ENCODE assay signal across 9 cellular contexts in genomic region chr9:120841930-120842684, GRCh38. TPM values are rescaled to one million over a fixed set of nuclear protein-coding genes. Genes with fewer than 3 reads are reported as not detected.
DNase-seq lines count a peak whose midpoint lies in the region; ATAC-seq, FAIRE-seq and TF ChIP-seq lines count a peak whose summit lies in the region.
"Had no signal": no experiment of that assay in that cellular context is flagged by ENCODE, and none has a peak within 500 bp of the region (broad histone marks: within the 10 kb centered on the region; RNA-seq: fewer than 3 reads in every experiment).

No MANE protein-coding gene starts in this region.

- H3K4me3 Mint-ChIP-seq in stimulated activated naive CD8-positive, alpha-beta T cell treated with anti-CD3 and anti-CD28 coated beads, Interleukin-15, Interleukin-2, amounts not matched to agents 100 ng/mL and 50 ng/mL, for 24 hours = peak overlapping the region; percentile 97

- peaks cover 8% of the 10 kb centered on the region; the same call in 1 of the 2 replicates for H4K20me1 ChIP-seq in Karpas-422 (ENCODE audit: insufficient read depth, low read depth, low read length)

- no peaks in the 10 kb centered on the region for H3K27me3 Mint-ChIP-seq in stimulated activated naive CD8-positive, alpha-beta T cell treated with anti-CD3 and anti-CD28 coated beads, Interleukin-15, Interleukin-2, amounts not matched to agents 100 ng/mL and 50 ng/mL, for 24 hours

- H2AFZ ChIP-seq in Karpas-422 (ENCODE audit: low read length) = no peak overlapping the region

- no peaks in the 10 kb centered on the region for H3K9me2 ChIP-seq in Karpas-422 (replicated peaks; ENCODE audit: insufficient read depth, low read length)

- in situ Hi-C loops in transverse colon (cut with MboI; ENCODE audit: low pct_ligation_motif_present in 1 of 4, low pct_unique_long_range_greater_than_20kb in 1 of 4, low sequenced_read_pairs in 3 of 4) = no loop called here

- no peak for ATAC-seq in stimulated activated naive CD8-positive, alpha-beta T cell treated with anti-CD3 and anti-CD28 coated beads, Interleukin-15, Interleukin-2, amounts not matched to agents 100 U/mL and 50 U/mL, for 24 hours

- H3K27me3 ChIP-seq in Karpas-422 (ENCODE audit: low read length) (no peaks in the 10 kb centered on the region), bronchial epithelial cell (ENCODE audit: control insufficient read depth, insufficient read depth, low read length) (no peaks in the 10 kb centered on the region), liver (ENCODE audit: control insufficient read depth in 4 of 4, insufficient read depth in 4 of 4, low read length in 3 of 4) (no peaks in the 10 kb centered on the region), transverse colon (no peaks in the 10 kb centered on the region)

- H3K9me3 Mint-ChIP-seq in stimulated activated naive CD8-positive, alpha-beta T cell treated with anti-CD3 and anti-CD28 coated beads, Interleukin-15, Interleukin-2, amounts not matched to agents 100 ng/mL and 50 ng/mL, for 24 hours = no peaks in the 10 kb centered on the region

- peaks cover 63% of the 10 kb centered on the region for H3K4me1 ChIP-seq in Karpas-422 (ENCODE audit: low read length)
- peaks cover 2 to 22% (median 15%) of the 10 kb centered on the region in 4 donors for H3K4me1 ChIP-seq in liver (ENCODE audit: control insufficient read depth in 4 of 4, insufficient read depth in 4 of 4, low read length in 3 of 4)
- peaks cover 7 to 33% (median 16%) of the 10 kb centered on the region in 4 donors for H3K4me1 ChIP-seq in transverse colon

- no peak for TF ChIP-seq RAD21 in liver (IDR thresholded peaks at IDR 0.05)

- H3K79me2 ChIP-seq in Karpas-422 (ENCODE audit: low read length) = peaks cover 77% of the 10 kb centered on the region

- WGBS in liver = 37% methylated on average over 18 of the region's 18 CpGs
- 37 to 49% methylated on average over 6 to 18 of the region's 18 CpGs for WGBS in transverse colon (ENCODE audit: low coverage in 1 of 2), 2 donors

- DNase-seq in stimulated activated naive CD8-positive, alpha-beta T cell treated with anti-CD3 and anti-CD28 coated beads, Interleukin-15, Interleukin-2, amounts not matched to agents 100 U/mL and 50 U/mL, for 24 hours = no peak
- DNase-seq in Karpas-422 (peak; percentile 62), bronchial epithelial cell (ENCODE audit: low read depth) (peak; percentile 22), transverse colon (peak; percentile 16), GM19240 (ENCODE audit: insufficient read length, low spot score) (no peak), OCI-M2 (lab: John Stamatoyannopoulos, UW; ENCODE audit: unreplicated experiment) (no peak)

- no peaks in the 10 kb centered on the region for H3K9me3 ChIP-seq in Karpas-422 (ENCODE audit: low read length)
- no peaks in the 10 kb centered on the region for H3K9me3 ChIP-seq in liver (ENCODE audit: control insufficient read depth in 4 of 4, low read length in 3 of 4)
- H3K9me3 ChIP-seq in transverse colon = no peaks in the 10 kb centered on the region

- H3K36me3 Mint-ChIP-seq in stimulated activated naive CD8-positive, alpha-beta T cell treated with anti-CD3 and anti-CD28 coated beads, Interleukin-15, Interleukin-2, amounts not matched to agents 100 ng/mL and 50 ng/mL, for 24 hours (ENCODE audit: low read depth) = peaks cover 49% of the 10 kb centered on the region

- intact Hi-C loops in transverse colon (cut with DNase I; ENCODE audit: low total_unique reads) = no loop called here

- peak overlapping the region; percentile 95 for H3K27ac Mint-ChIP-seq in stimulated activated naive CD8-positive, alpha-beta T cell treated with anti-CD3 and anti-CD28 coated beads, Interleukin-15, Interleukin-2, amounts not matched to agents 100 ng/mL and 50 ng/mL, for 24 hours

- peak overlapping the region; percentile 84 for H3K4me3 ChIP-seq in Karpas-422 (ENCODE audit: low read length)
- peak overlapping the region; percentile 69 for H3K4me3 ChIP-seq in bronchial epithelial cell (ENCODE audit: low read depth, low read length)
- H3K4me3 ChIP-seq in liver (ENCODE audit: low read depth in 1 of 3, low read length in 3 of 3) = peak overlapping the region; percentile 65 to 89 (median 67)
- H3K4me3 ChIP-seq in transverse colon = peak overlapping the region; percentile 72 to 92 (median 73)

- no peak for FAIRE-seq in bronchial epithelial cell (lab: Jason Lieb, UNC)
- FAIRE-seq: islet of Langerhans had no signal

- TF ChIP-seq CTCF in bronchial epithelial cell (IDR thresholded peaks at IDR 0.05; ENCODE audit: insufficient read depth, low read length, severe bottlenecking) = no peak
- TF ChIP-seq CTCF in liver (IDR thresholded peaks at IDR 0.05; ENCODE audit: low read depth, low read length, missing input control) = no peak
- TF ChIP-seq CTCF in transverse colon (IDR thresholded peaks at IDR 0.05) = no peak

- H3K27ac ChIP-seq in Karpas-422 (ENCODE audit: low read length) (peak overlapping the region; percentile 72), liver (ENCODE audit: low read depth in 1 of 2, low read length in 2 of 2) (peak overlapping the region; percentile 95 to 96), transverse colon (peak overlapping the region; percentile 94 to 97 (median 96))

- H3K4me1 Mint-ChIP-seq in stimulated activated naive CD8-positive, alpha-beta T cell treated with anti-CD3 and anti-CD28 coated beads, Interleukin-15, Interleukin-2, amounts not matched to agents 100 ng/mL and 50 ng/mL, for 24 hours (ENCODE audit: low read depth) = peaks cover 87% of the 10 kb centered on the region

- H3K36me3 ChIP-seq in Karpas-422 (ENCODE audit: insufficient read depth, low read length) (peaks cover 21% of the 10 kb centered on the region), bronchial epithelial cell (ENCODE audit: control insufficient read depth, insufficient read depth, low read length) (no peaks in the 10 kb centered on the region), liver (ENCODE audit: control insufficient read depth in 4 of 4, insufficient read depth in 3 of 4, low read depth in 1 of 4, low read length in 3 of 4) (peaks cover 0 to 5% (median 2%) of the 10 kb centered on the region in 4 donors), transverse colon (no peaks in the 10 kb centered on the region)

- H3K9ac ChIP-seq in Karpas-422 (ENCODE audit: low read length) (peak overlapping the region; percentile 92), liver (ENCODE audit: low read depth in 1 of 2, low read length in 2 of 2) (peak overlapping the region; percentile 66 to 82)

- H3K4me2 ChIP-seq in Karpas-422 (ENCODE audit: low read depth, low read length, poor library complexity, severe bottlenecking) = peak overlapping the region; percentile 76

- no peak for TF ChIP-seq EP300 in transverse colon (IDR thresholded peaks at IDR 0.05; ENCODE audit: low read depth)

- TF ChIP-seq POLR2A in transverse colon (IDR thresholded peaks at IDR 0.05) = no peak

TF ChIP-seq in liver, 16 proteins besides CTCF, POLR2A, EP300 and RAD21:
- TF ChIP-seq REST (IDR thresholded peaks at IDR 0.05) (no peak), GABPA (IDR thresholded peaks at IDR 0.05 in 1 of 2, conservative IDR thresholded peaks at IDR 0.05 in 1 of 2) (no peak), HNF4G (IDR thresholded peaks at IDR 0.05) (no peak), FOXA1 (IDR thresholded peaks at IDR 0.05) (no peak), YY1 (IDR thresholded peaks at IDR 0.05) (no peak)

RNA-seq across cellular contexts. Expression of gene PSMD5, which starts 0.6 kb away (rescaled TPM):
- total RNA-seq in Karpas-422 (2014; rRNA removed; shearing (Covaris generic); ENCODE audit: low replicate concordance) = 14.4 and 26.1 TPM in 2 replicates
- total RNA-seq in bronchial epithelial cell = 12.4 and 16.4 TPM in 2 replicates
- 10 to 100 TPM; 19.1 TPM for total RNA-seq in liver
- polyA plus RNA-seq in liver = 10 to 100 TPM; 10.9 to 12.9 TPM
- 10 to 100 TPM; 25.3 to 36.6 (median 28.7) TPM for total RNA-seq in transverse colon

RNA-seq across cellular contexts. Expression of gene PHF19, which starts 34.9 kb away (rescaled TPM):
- total RNA-seq in Karpas-422 (2014; rRNA removed; shearing (Covaris generic); ENCODE audit: low replicate concordance) = 34.8 and 76.9 TPM in 2 replicates
- 7.6 TPM in 2 replicates for total RNA-seq in bronchial epithelial cell
- total RNA-seq in liver = 10 to 100 TPM in 1 of 2 donors, 1 to 10 TPM in 1; 2.8 to 16.0 TPM
- polyA plus RNA-seq in liver = 1 to 10 TPM; 1.9 to 4.3 TPM
- total RNA-seq in transverse colon = 10 to 100 TPM in 2 of 4 donors, 1 to 10 TPM in 2; 6.7 to 11.1 (median 9.3) TPM

RNA-seq across cellular contexts. Expression of gene FBXW2, which starts 48.9 kb away (rescaled TPM):
- 40.8 and 42.0 TPM in 2 replicates for total RNA-seq in Karpas-422 (2014; rRNA removed; shearing (Covaris generic); ENCODE audit: low replicate concordance)
- total RNA-seq in bronchial epithelial cell (30.0 and 31.1 TPM in 2 replicates), liver (10 to 100 TPM; 28.2 to 40.9 TPM), transverse colon (10 to 100 TPM; 23.3 to 52.1 (median 40.0) TPM)
- polyA plus RNA-seq in liver = 10 to 100 TPM in 1 of 2 donors, 1 to 10 TPM in 1; 7.0 to 16.7 TPM

Comparison
In these comparisons a context has a peak if more than half of its experiments do, and no peak if none do; other contexts are left out.
1. DNase-seq: peak in Karpas-422 (single experiment), bronchial epithelial cell (single experiment) and transverse colon (single experiment); none in stimulated activated naive CD8-positive, alpha-beta T cell treated with anti-CD3 and anti-CD28 coated beads, Interleukin-15, Interleukin-2, amounts not matched to agents 100 U/mL and 50 U/mL, for 24 hours (single experiment), GM19240 (single experiment) and OCI-M2 (single experiment).
2. Peak in every context shown above with its lines, with median percentiles within 50 percentile points of each other: H3K27ac ChIP-seq and H3K4me3 ChIP-seq.